9 cellular contexts compared by ENCODE assay signal in the genomic region with DNA sequence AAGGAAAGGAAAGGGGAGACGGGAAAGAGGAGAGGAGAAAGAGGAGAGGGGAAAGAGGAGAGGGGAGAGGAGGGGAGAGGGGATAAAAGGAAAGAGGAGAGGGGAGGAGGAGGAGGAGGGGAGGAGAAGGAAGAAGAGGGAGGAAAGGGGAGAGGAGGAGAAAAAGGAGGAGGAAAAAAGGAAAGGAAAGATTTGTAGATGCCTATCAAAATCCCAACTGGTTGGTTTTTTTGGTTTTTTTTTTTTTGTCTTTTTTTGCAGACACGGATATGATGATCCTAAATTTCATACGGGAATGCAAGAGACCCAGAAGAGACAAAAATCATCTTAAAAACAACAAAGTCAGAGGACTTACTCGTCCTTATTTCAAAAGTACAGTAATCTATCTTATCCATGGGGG. TPM values are rescaled to one million over a fixed set of nuclear protein-coding genes. Genes with fewer than 3 reads are reported as not detected.
"Had no signal": no experiment of that assay in that cellular context is flagged by ENCODE, and none has a peak within 500 bp of the region (broad histone marks: within the 10 kb centered on the region; RNA-seq: fewer than 3 reads in every experiment).

No MANE protein-coding gene starts in this region.

- ATAC-seq: GM12878 had no signal

- DNase-seq: GDM1, GF-D8 had no signal

- FAIRE-seq: G401.6, GM12878, GM12891, GM12892, GM18507, GM19239 had no signal

- H3K4me3 ChIP-seq: GM12878 had no signal

RNA-seq across cellular contexts. Expression of a gene that starts 32.9 kb away (rescaled TPM):
- total RNA-seq: G401, GM12878 had no signal
- polyA plus RNA-seq: GM12878 had no signal
